11 cellular contexts compared by ENCODE assay signal in genomic region chr5:180589771-180590542, GRCh38. TPM values are rescaled to one million over a fixed set of nuclear protein-coding genes. Genes with fewer than 3 reads are reported as not detected.
DNase-seq lines count a peak whose midpoint lies in the region; TF ChIP-seq lines count a peak whose summit lies in the region.
"Had no signal": no experiment of that assay in that cellular context is flagged by ENCODE, and none has a peak within 500 bp of the region (broad histone marks: within the 10 kb centered on the region; RNA-seq: fewer than 3 reads in every experiment).

No MANE protein-coding gene starts in this region.

- H3K9me3 ChIP-seq in SK-N-SH: no peaks in the 10 kb centered on the region
- no peaks in the 10 kb centered on the region for H3K9me3 ChIP-seq in iPS-18a (ENCODE audit: control insufficient read depth, low read depth, low read length)
- H3K9me3 ChIP-seq in smooth muscle cell (replicated peaks; ENCODE audit: low read depth): no peaks in the 10 kb centered on the region
- H3K9me3 ChIP-seq: thoracic aorta had no signal

- no peaks in the 10 kb centered on the region for H3K9me3 Mint-ChIP-seq in activated T-helper 1 cell treated with anti-CD3 and anti-CD28 coated beads, Interleukin-12 subunit alpha, Interleukin-12 subunit beta, Interleukin-2, Interleukin-4 antibody, amounts not matched to agents 30 ng/mL and 10 ng/mL and 1 ng/mL, durations not matched to agents 14 hours and 24 hours and 36 hours

- no peak for TF ChIP-seq EP300 in SK-N-SH (IDR thresholded peaks at IDR 0.05; ENCODE audit: borderline replicate concordance in 1 of 2, low read depth in 1 of 2, low read length in 1 of 2)

- H3K36me3 Mint-ChIP-seq in activated T-helper 1 cell treated with anti-CD3 and anti-CD28 coated beads, Interleukin-12 subunit alpha, Interleukin-12 subunit beta, Interleukin-2, Interleukin-4 antibody, amounts not matched to agents 30 ng/mL and 10 ng/mL and 1 ng/mL, durations not matched to agents 14 hours and 24 hours and 36 hours (ENCODE audit: low read depth): peaks cover 2% of the 10 kb centered on the region

- no peaks in the 10 kb centered on the region for H3K4me1 Mint-ChIP-seq in activated T-helper 1 cell treated with anti-CD3 and anti-CD28 coated beads, Interleukin-12 subunit alpha, Interleukin-12 subunit beta, Interleukin-2, Interleukin-4 antibody, amounts not matched to agents 30 ng/mL and 10 ng/mL and 1 ng/mL, durations not matched to agents 14 hours and 24 hours and 36 hours (ENCODE audit: low read depth)

- H3K27ac ChIP-seq in SK-N-SH (ENCODE audit: low read depth in 2 of 2, low read length in 1 of 2): no peak overlapping the region
- H3K27ac ChIP-seq in iPS-18a (ENCODE audit: low read length): no peak overlapping the region
- H3K27ac ChIP-seq in smooth muscle cell (ENCODE audit: low read depth): no peak overlapping the region
- H3K27ac ChIP-seq: thoracic aorta had no signal

- H3K9me2 ChIP-seq in SK-N-SH: no peaks in the 10 kb centered on the region

- POLR2A ChIA-PET in SK-N-SH (lab: Yijun Ruan, JAX): no interaction called here

- intact Hi-C loops in activated T-helper 1 cell treated with anti-CD3 and anti-CD28 coated beads, Interleukin-12 subunit alpha, Interleukin-12 subunit beta, Interleukin-2, Interleukin-4 antibody, amounts not matched to agents 30 ng/mL and 10 ng/mL and 1 ng/mL, durations not matched to agents 14 hours and 24 hours and 36 hours (cut with micrococcal nuclease): no loop called here

- no peaks in the 10 kb centered on the region for H3K4me1 ChIP-seq in SK-N-SH (ENCODE audit: control insufficient read depth in 1 of 2, insufficient read depth in 2 of 2, low read depth in 1 of 2, low read length in 1 of 2)
- no peaks in the 10 kb centered on the region for H3K4me1 ChIP-seq in iPS-18a (ENCODE audit: control insufficient read depth, low read depth, low read length)
- H3K4me1 ChIP-seq in smooth muscle cell (ENCODE audit: low read depth): peaks cover 13% of the 10 kb centered on the region

- H3F3A ChIP-seq in SK-N-SH (replicated peaks; ENCODE audit: insufficient read depth) (no peaks in the 10 kb centered on the region), smooth muscle cell (ENCODE audit: low read depth) (no peaks in the 10 kb centered on the region)

- H3K27me3 ChIP-seq in SK-N-SH (ENCODE audit: insufficient read depth): peaks cover 53% of the 10 kb centered on the region; the same call in 1 of the 2 replicates
- peaks cover 56% of the 10 kb centered on the region for H3K27me3 ChIP-seq in iPS-18a (ENCODE audit: control insufficient read depth, insufficient read depth, low read length)
- peaks cover 75% of the 10 kb centered on the region for H3K27me3 ChIP-seq in smooth muscle cell (ENCODE audit: low read depth)

- H3K4me3 ChIP-seq in SK-N-SH (ENCODE audit: low read depth in 2 of 2, low read length in 1 of 2) (peak overlapping the region in 1 of 2 experiments; percentile 9; a peak in 1 of 4 replicates), iPS-18a (ENCODE audit: low read length) (peak overlapping the region; percentile 46), smooth muscle cell (peak overlapping the region; percentile 34)

- no peak overlapping the region for H3K9ac ChIP-seq in SK-N-SH
- H3K9ac ChIP-seq in iPS-18a (ENCODE audit: low read length): no peak overlapping the region
- H3K9ac ChIP-seq in smooth muscle cell (ENCODE audit: low read depth): no peak overlapping the region

- H2AFZ ChIP-seq in SK-N-SH (ENCODE audit: low read depth) (no peak overlapping the region), smooth muscle cell (ENCODE audit: low read depth) (no peak overlapping the region)

- DNase-seq in NCI-H748 (lab: John Stamatoyannopoulos, UW; ENCODE audit: unreplicated experiment) (peak; percentile 44), NCI-H748 treated with DMSO at 0.1 percent for 48 hours (lab: John Stamatoyannopoulos, UW) (no peak), SK-N-SH (peak; percentile 38), smooth muscle cell (lab: John Stamatoyannopoulos, UW; ENCODE audit: unreplicated experiment) (no peak), HCEC 1CT (no peak), NK-92 (lab: John Stamatoyannopoulos, UW; ENCODE audit: unreplicated experiment) (no peak)
- no peak for DNase-seq in activated T-helper 1 cell treated with anti-CD3 and anti-CD28 coated beads, Interleukin-12 subunit alpha, Interleukin-12 subunit beta, Interleukin-2, Interleukin-4 antibody, amounts not matched to agents 30 ng/mL and 10 ng/mL and 1 ng/mL, durations not matched to agents 14 hours and 24 hours and 36 hours (ENCODE audit: low spot score)
- DNase-seq: activated naive CD4-positive, alpha-beta T cell treated with Interleukin-2 at 50 U/mL for 16 hours; stimulated activated CD4-positive, alpha-beta T cell treated with anti-CD3 and anti-CD28 coated beads, Interleukin-15, amount 100 ng/mL, for 24 hours had no signal

- no peaks in the 10 kb centered on the region for H4K20me1 ChIP-seq in SK-N-SH (ENCODE audit: insufficient read depth)
- H4K20me1 ChIP-seq in smooth muscle cell (ENCODE audit: low read depth): no peaks in the 10 kb centered on the region

- no peak for TF ChIP-seq RAD21 in SK-N-SH (IDR thresholded peaks at IDR 0.05; ENCODE audit: low read length)

- peaks cover 27% of the 10 kb centered on the region for H3K27me3 Mint-ChIP-seq in activated T-helper 1 cell treated with anti-CD3 and anti-CD28 coated beads, Interleukin-12 subunit alpha, Interleukin-12 subunit beta, Interleukin-2, Interleukin-4 antibody, amounts not matched to agents 30 ng/mL and 10 ng/mL and 1 ng/mL, durations not matched to agents 14 hours and 24 hours and 36 hours (ENCODE audit: insufficient read depth)

- no peaks in the 10 kb centered on the region for H3K79me2 ChIP-seq in SK-N-SH (ENCODE audit: insufficient read depth)
- H3K79me2 ChIP-seq in smooth muscle cell (ENCODE audit: low read depth): no peaks in the 10 kb centered on the region

- H3K4me2 ChIP-seq in SK-N-SH: peak overlapping the region; percentile 47; the same call in 1 of the 2 replicates
- peak overlapping the region; percentile 82 for H3K4me2 ChIP-seq in smooth muscle cell

- TF ChIP-seq CTCF in SK-N-SH (IDR thresholded peaks at IDR 0.05) (no peak), smooth muscle cell (IDR thresholded peaks at IDR 0.05; ENCODE audit: borderline replicate concordance, insufficient read depth, poor library complexity, severe bottlenecking) (no peak)

- no peak overlapping the region for H3K4me3 Mint-ChIP-seq in activated T-helper 1 cell treated with anti-CD3 and anti-CD28 coated beads, Interleukin-12 subunit alpha, Interleukin-12 subunit beta, Interleukin-2, Interleukin-4 antibody, amounts not matched to agents 30 ng/mL and 10 ng/mL and 1 ng/mL, durations not matched to agents 14 hours and 24 hours and 36 hours

- H3K27ac Mint-ChIP-seq in activated T-helper 1 cell treated with anti-CD3 and anti-CD28 coated beads, Interleukin-12 subunit alpha, Interleukin-12 subunit beta, Interleukin-2, Interleukin-4 antibody, amounts not matched to agents 30 ng/mL and 10 ng/mL and 1 ng/mL, durations not matched to agents 14 hours and 24 hours and 36 hours: no peak overlapping the region

- CTCF ChIA-PET in SK-N-SH (lab: Yijun Ruan, JAX): interaction anchor here (1.1 to 5.4 kb wide), 3 partner anchors 16 to 275 kb away, joined by 3 to 21 read pairs (median 4); no protein-coding TSS in a partner anchor

- WGBS in SK-N-SH (ENCODE audit: low lambda C conversion rate): 14% methylated on average over 10 of the region's 44 CpGs
- 26% methylated on average over 36 of the region's 44 CpGs for WGBS in smooth muscle cell (ENCODE audit: low lambda C conversion rate)

- no peaks in the 10 kb centered on the region for H3K36me3 ChIP-seq in SK-N-SH (replicated peaks in 1 of 2; ENCODE audit: control insufficient read depth in 1 of 2, insufficient read depth in 2 of 2, low read length in 1 of 2)
- no peaks in the 10 kb centered on the region for H3K36me3 ChIP-seq in iPS-18a (ENCODE audit: control insufficient read depth, low read depth, low read length)
- H3K36me3 ChIP-seq in smooth muscle cell (ENCODE audit: low read depth): no peaks in the 10 kb centered on the region
- H3K36me3 ChIP-seq: thoracic aorta had no signal

RNA-seq across cellular contexts. Expression of gene SCGB3A1, which starts 1.3 kb away (rescaled TPM):
- polyA plus RNA-seq in SK-N-SH (2012; rRNA removed) (not detected in 2 replicates), smooth muscle cell (0.38 TPM in 1 of 2 replicates, not detected in the other)
- 0.08 TPM in 1 of 2 replicates, not detected in the other for polyA plus RNA-seq in SK-N-SH (2012; cell fraction: cytosol; rRNA removed)
- not detected in 2 replicates for polyA plus RNA-seq in SK-N-SH (2012; cell fraction: nucleus; rRNA removed)
- total RNA-seq in smooth muscle cell: not detected in 2 replicates
- total RNA-seq in activated T-helper 1 cell treated with anti-CD3 and anti-CD28 coated beads, Interleukin-12 subunit alpha, Interleukin-12 subunit beta, Interleukin-2, Interleukin-4 antibody, amounts not matched to agents 30 ng/mL and 10 ng/mL and 1 ng/mL, durations not matched to agents 14 hours and 24 hours and 36 hours: not detected in 2 replicates
- total RNA-seq: thoracic aorta had no signal

RNA-seq across cellular contexts. Expression of gene FLT4, which starts 59.4 kb away (rescaled TPM):
- polyA plus RNA-seq in SK-N-SH (2012; rRNA removed) (0.02 and 0.05 TPM in 2 replicates), smooth muscle cell (0.56 TPM in 1 of 2 replicates, not detected in the other)
- polyA plus RNA-seq in SK-N-SH (2012; cell fraction: cytosol; rRNA removed): 0.03 and 0.26 TPM in 2 replicates
- 0.05 and 0.35 TPM in 2 replicates for polyA plus RNA-seq in SK-N-SH (2012; cell fraction: nucleus; rRNA removed)
- total RNA-seq in smooth muscle cell: not detected in 2 replicates
- total RNA-seq in activated T-helper 1 cell treated with anti-CD3 and anti-CD28 coated beads, Interleukin-12 subunit alpha, Interleukin-12 subunit beta, Interleukin-2, Interleukin-4 antibody, amounts not matched to agents 30 ng/mL and 10 ng/mL and 1 ng/mL, durations not matched to agents 14 hours and 24 hours and 36 hours: 0.86 and 1.8 TPM in 2 replicates

Comparison
In these comparisons a context has a peak if more than half of its experiments do, and no peak if none do; other contexts are left out.
1. DNase-seq: peak in NCI-H748 (single experiment) and SK-N-SH (single experiment); none in NCI-H748 treated with DMSO at 0.1 percent for 48 hours (single experiment), smooth muscle cell (single experiment), activated T-helper 1 cell treated with anti-CD3 and anti-CD28 coated beads, Interleukin-12 subunit alpha, Interleukin-12 subunit beta, Interleukin-2, Interleukin-4 antibody, amounts not matched to agents 30 ng/mL and 10 ng/mL and 1 ng/mL, durations not matched to agents 14 hours and 24 hours and 36 hours (single experiment), HCEC 1CT (single experiment) and NK-92 (single experiment).